1 cellular context compared by ENCODE assay signal in the genomic region with DNA sequence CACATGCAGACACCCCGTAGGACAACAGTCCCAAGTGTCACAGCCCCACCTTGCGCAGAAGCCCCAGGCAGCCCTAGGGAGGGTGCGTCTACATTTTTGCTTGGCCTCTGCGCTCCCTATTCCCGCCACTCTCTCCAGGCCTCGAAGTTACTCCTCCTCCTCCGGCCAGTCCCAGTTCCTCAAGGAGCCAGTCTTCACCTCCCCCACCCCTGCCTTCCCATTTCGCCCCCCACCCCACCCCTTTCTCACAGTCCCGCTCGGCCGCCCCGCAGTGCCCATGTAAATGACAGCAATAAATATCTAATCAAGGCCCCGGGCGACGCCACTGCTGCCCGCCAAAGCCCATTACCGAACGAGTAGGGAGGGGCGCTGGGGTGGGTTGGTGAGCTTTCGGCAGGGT.
TF ChIP-seq lines count a peak whose summit lies in the region.

No MANE protein-coding gene starts in this region.

TF ChIP-seq in GM23338, 12 proteins besides CTCF, POLR2A, EP300 and RAD21 (continued from another document):
- TF ChIP-seq, protein P1, sequence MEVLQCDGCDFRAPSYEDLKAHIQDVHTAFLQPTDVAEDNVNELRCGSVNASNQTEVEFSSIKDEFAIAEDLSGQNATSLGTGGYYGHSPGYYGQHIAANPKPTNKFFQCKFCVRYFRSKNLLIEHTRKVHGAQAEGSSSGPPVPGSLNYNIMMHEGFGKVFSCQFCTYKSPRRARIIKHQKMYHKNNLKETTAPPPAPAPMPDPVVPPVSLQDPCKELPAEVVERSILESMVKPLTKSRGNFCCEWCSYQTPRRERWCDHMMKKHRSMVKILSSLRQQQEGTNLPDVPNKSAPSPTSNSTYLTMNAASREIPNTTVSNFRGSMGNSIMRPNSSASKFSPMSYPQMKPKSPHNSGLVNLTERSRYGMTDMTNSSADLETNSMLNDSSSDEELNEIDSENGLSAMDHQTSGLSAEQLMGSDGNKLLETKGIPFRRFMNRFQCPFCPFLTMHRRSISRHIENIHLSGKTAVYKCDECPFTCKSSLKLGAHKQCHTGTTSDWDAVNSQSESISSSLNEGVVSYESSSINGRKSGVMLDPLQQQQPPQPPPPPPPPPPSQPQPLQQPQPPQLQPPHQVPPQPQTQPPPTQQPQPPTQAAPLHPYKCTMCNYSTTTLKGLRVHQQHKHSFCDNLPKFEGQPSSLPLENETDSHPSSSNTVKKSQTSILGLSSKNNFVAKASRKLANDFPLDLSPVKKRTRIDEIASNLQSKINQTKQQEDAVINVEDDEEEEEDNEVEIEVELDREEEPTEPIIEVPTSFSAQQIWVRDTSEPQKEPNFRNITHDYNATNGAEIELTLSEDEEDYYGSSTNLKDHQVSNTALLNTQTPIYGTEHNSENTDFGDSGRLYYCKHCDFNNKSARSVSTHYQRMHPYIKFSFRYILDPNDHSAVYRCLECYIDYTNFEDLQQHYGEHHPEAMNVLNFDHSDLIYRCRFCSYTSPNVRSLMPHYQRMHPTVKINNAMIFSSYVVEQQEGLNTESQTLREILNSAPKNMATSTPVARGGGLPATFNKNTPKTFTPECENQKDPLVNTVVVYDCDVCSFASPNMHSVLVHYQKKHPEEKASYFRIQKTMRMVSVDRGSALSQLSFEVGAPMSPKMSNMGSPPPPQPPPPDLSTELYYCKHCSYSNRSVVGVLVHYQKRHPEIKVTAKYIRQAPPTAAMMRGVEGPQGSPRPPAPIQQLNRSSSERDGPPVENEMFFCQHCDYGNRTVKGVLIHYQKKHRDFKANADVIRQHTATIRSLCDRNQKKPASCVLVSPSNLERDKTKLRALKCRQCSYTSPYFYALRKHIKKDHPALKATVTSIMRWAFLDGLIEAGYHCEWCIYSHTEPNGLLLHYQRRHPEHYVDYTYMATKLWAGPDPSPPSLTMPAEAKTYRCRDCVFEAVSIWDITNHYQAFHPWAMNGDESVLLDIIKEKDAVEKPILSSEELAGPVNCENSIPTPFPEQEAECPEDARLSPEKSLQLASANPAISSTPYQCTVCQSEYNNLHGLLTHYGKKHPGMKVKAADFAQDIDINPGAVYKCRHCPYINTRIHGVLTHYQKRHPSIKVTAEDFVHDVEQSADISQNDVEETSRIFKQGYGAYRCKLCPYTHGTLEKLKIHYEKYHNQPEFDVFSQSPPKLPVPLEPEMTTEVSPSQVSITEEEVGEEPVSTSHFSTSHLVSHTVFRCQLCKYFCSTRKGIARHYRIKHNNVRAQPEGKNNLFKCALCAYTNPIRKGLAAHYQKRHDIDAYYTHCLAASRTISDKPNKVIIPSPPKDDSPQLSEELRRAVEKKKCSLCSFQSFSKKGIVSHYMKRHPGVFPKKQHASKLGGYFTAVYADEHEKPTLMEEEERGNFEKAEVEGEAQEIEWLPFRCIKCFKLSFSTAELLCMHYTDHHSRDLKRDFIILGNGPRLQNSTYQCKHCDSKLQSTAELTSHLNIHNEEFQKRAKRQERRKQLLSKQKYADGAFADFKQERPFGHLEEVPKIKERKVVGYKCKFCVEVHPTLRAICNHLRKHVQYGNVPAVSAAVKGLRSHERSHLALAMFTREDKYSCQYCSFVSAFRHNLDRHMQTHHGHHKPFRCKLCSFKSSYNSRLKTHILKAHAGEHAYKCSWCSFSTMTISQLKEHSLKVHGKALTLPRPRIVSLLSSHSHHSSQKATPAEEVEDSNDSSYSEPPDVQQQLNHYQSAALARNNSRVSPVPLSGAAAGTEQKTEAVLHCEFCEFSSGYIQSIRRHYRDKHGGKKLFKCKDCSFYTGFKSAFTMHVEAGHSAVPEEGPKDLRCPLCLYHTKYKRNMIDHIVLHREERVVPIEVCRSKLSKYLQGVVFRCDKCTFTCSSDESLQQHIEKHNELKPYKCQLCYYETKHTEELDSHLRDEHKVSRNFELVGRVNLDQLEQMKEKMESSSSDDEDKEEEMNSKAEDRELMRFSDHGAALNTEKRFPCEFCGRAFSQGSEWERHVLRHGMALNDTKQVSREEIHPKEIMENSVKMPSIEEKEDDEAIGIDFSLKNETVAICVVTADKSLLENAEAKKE (CRISPR knock-in tag; IDR thresholded peaks at IDR 0.05): no peak
